22 cellular contexts compared by ENCODE assay signal in the genomic region with DNA sequence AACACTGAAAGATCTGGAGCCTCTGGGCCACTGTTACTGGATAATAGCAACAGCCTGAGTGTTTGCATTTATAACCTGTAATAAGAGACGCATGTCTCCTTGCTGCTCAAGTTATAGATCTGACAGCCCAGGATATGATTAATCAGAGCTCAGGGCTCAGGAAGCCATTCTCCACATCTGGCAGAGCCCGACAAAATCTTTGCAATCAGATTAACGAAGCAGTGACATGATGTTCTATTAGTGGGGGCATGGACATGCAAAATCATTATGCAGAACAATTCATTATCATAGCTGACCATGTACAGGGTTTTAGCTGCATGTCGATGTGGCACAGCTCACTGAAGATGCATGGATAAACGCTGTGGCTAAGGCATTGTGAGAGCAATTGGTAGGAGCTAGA.
"Had no signal": no experiment of that assay in that cellular context is flagged by ENCODE, and none has a peak within 500 bp of the region (broad histone marks: within the 10 kb centered on the region; RNA-seq: fewer than 3 reads in every experiment).

No MANE protein-coding gene starts in this region.

- H3K4me1 ChIP-seq: breast epithelium, sigmoid colon, transverse colon, vagina had no signal

- H3K4me2 ChIP-seq: smooth muscle cell had no signal

- H3K27me3 ChIP-seq: breast epithelium, sigmoid colon, transverse colon, vagina had no signal

- H3K27ac ChIP-seq: breast epithelium, coronary artery, epithelial cell of prostate, sigmoid colon, transverse colon, vagina had no signal

- H3K36me3 ChIP-seq: breast epithelium, sigmoid colon, transverse colon, vagina had no signal

- H3K9me3 ChIP-seq: breast epithelium, vagina had no signal

- DNase-seq: activated CD4-positive, alpha-beta memory T cell treated with anti-CD3 and anti-CD28 coated beads for 36 hours; activated CD4-positive, alpha-beta T cell treated with anti-CD3 and anti-CD28 coated beads for 48 hours; activated effector memory CD4-positive, alpha-beta T cell treated with Interleukin-2 at 50 U/mL for 16 hours; activated naive CD4-positive, alpha-beta T cell treated with anti-CD3 and anti-CD28 coated beads for 36 hours; activated naive CD8-positive, alpha-beta T cell treated with anti-CD3 and anti-CD28 coated beads, Interleukin-2, amount 10 ng/mL, durations not matched to agents 7 days and 5 days; activated T-cell treated with anti-CD3 and anti-CD28 coated beads, Interleukin-2, amount 50 U/mL, for 72 hours; amniotic stem cell; cerebellar nuclear complex; naive thymus-derived CD8-positive, alpha-beta T cell; sigmoid colon; stimulated activated CD4-positive, alpha-beta T cell treated with anti-CD3 and anti-CD28 coated beads, Interleukin-15, amount 100 ng/mL, for 24 hours; stimulated activated CD4-positive, alpha-beta T cell treated with anti-CD3 and anti-CD28 coated beads, Interleukin-2, amount 100 ng/mL, for 48 hours; stimulated activated CD8-positive, alpha-beta memory T cell treated with anti-CD3 and anti-CD28 coated beads, Interleukin-4, amount 100 ng/mL, for 48 hours; stimulated activated naive B cell treated with anti-CD40 and anti-IgM and Interleukin-4, amounts not matched to agents 10 μg/mL and 1 μg/mL and 100 μg/mL, for 72 hours; transverse colon had no signal

- H3K4me3 ChIP-seq: breast epithelium, coronary artery, lung, sigmoid colon, smooth muscle cell, transverse colon, vagina had no signal

- ATAC-seq: activated T-cell treated with anti-CD3 and anti-CD28 coated beads, Interleukin-2, amount 50 U/mL, for 72 hours; left lobe of liver; naive thymus-derived CD8-positive, alpha-beta T cell; stimulated activated naive B cell treated with anti-CD40 and anti-IgM and Interleukin-4, amounts not matched to agents 10 μg/mL and 1 μg/mL and 100 μg/mL, for 72 hours had no signal
